ENCODE assay signal across 1 cellular context in genomic region chr12:49365542-49365941, GRCh38.
TF ChIP-seq lines count a peak whose summit lies in the region.

No MANE protein-coding gene starts in this region.

TF ChIP-seq in H1, 55 proteins besides CTCF, POLR2A, EP300 and RAD21:
- TF ChIP-seq SP2 (IDR thresholded peaks at IDR 0.05; ENCODE audit: low read length) = no peak
- TF ChIP-seq ZNF274 (IDR thresholded peaks at IDR 0.05; ENCODE audit: borderline replicate concordance, extremely low read depth, low read length) = no peak
- no peak for TF ChIP-seq CHD7 (IDR thresholded peaks at IDR 0.05; ENCODE audit: insufficient replicate concordance, low read length)
- no peak for TF ChIP-seq ATF2 (IDR thresholded peaks at IDR 0.05; ENCODE audit: low read length)
- TF ChIP-seq KDM5A (IDR thresholded peaks at IDR 0.05; ENCODE audit: low read length) = no peak
- TF ChIP-seq POLR2AphosphoS5 (IDR thresholded peaks at IDR 0.05; ENCODE audit: low read depth, low read length) = no peak
- no peak for TF ChIP-seq NANOG (IDR thresholded peaks at IDR 0.05; ENCODE audit: insufficient read depth, low read depth, low read length, poor library complexity, severe bottlenecking)
- TF ChIP-seq KDM1A (IDR thresholded peaks at IDR 0.05; ENCODE audit: borderline replicate concordance, low read length) = no peak
- TF ChIP-seq NRF1 (IDR thresholded peaks at IDR 0.05; ENCODE audit: low read depth, low read length) = no peak
- no peak for TF ChIP-seq FOSL1 (IDR thresholded peaks at IDR 0.05; ENCODE audit: insufficient read depth, low read depth, low read length)
- TF ChIP-seq POU5F1 (IDR thresholded peaks at IDR 0.05; ENCODE audit: low read depth, low read length) = no peak
- no peak for TF ChIP-seq BCL11A (IDR thresholded peaks at IDR 0.05; ENCODE audit: low read depth in 2 of 2, low read length in 2 of 2)
- TF ChIP-seq JUN (IDR thresholded peaks at IDR 0.05; ENCODE audit: low read depth, low read length) = no peak
- TF ChIP-seq RNF2 (IDR thresholded peaks at IDR 0.05; ENCODE audit: borderline replicate concordance, low read depth, low read length, missing control alignments, poor library complexity, severe bottlenecking) = no peak
- no peak for TF ChIP-seq CEBPB (IDR thresholded peaks at IDR 0.05; ENCODE audit: low read depth, low read length)
- no peak for TF ChIP-seq ASH2L (IDR thresholded peaks at IDR 0.05; ENCODE audit: low read length)
- no peak for TF ChIP-seq HDAC6 (IDR thresholded peaks at IDR 0.05; ENCODE audit: low read depth, low read length)
TF ChIP-seq in H1: peak in this region for 0.
